Comparison of ENCODE assay signal across 25 cellular contexts in the genomic region with DNA sequence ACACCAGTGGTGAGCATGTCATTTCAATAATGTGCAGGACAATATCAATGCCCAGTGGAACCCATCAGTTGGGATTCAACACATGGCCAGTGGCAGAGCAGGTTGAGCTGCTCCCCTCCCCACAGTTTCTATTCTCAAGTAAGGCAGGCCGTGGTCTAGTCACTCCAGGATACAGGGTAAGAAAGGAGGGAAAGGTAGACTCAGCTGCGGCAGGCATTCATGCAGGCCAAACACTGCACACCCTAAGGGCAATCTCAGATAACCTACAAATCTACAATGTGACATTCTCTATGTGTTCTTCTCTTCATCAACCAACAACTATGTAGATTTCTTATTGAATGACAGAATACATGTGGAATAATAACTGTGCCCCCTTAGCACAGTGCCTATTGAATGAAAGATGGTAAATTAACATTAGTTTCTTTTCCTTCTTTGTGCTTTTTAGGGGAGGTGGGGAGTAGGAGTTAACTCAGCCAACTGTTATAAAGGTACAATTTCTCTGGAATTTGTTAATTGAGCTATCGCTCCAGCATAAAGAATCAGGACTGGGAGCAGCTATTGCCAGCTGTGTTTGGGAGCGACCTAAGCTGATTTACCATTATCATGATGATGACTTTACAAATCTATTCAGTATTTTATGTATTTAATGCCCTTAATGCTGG.
DNase-seq lines count a peak whose midpoint lies in the region; ATAC-seq and TF ChIP-seq lines count a peak whose summit lies in the region.
"Had no signal": no experiment of that assay in that cellular context is flagged by ENCODE, and none has a peak within 500 bp of the region (broad histone marks: within the 10 kb centered on the region; RNA-seq: fewer than 3 reads in every experiment).

No MANE protein-coding gene starts in this region.

- H3F3A ChIP-seq in GM23338 (replicated peaks; ENCODE audit: low read depth) (no peaks in the 10 kb centered on the region), GM23248 (ENCODE audit: insufficient read depth) (no peaks in the 10 kb centered on the region)

- no peaks in the 10 kb centered on the region for H3K4me1 ChIP-seq in GM23338 (ENCODE audit: insufficient read depth)
- H3K4me1 ChIP-seq in HCT116 (ENCODE audit: control insufficient read depth in 1 of 2, insufficient read depth in 2 of 2, low read length in 2 of 2): peaks cover 0 to 9% of the 10 kb centered on the region in 2 experiments; a peak in 1 of 4 replicates
- H3K4me1 ChIP-seq in esophagus muscularis mucosa: no peaks in the 10 kb centered on the region
- no peaks in the 10 kb centered on the region for H3K4me1 ChIP-seq in prostate gland (replicated peaks)
- H3K4me1 ChIP-seq in GM23248 (ENCODE audit: insufficient read depth): no peaks in the 10 kb centered on the region
- H3K4me1 ChIP-seq: A549, BE2C had no signal

- no peak overlapping the region for H3K4me3 Mint-ChIP-seq in GM23338
- H3K4me3 Mint-ChIP-seq in WTC11: no peak overlapping the region
- H3K4me3 Mint-ChIP-seq: CD14-positive monocyte; CD4-positive, alpha-beta T cell; CD8-positive, alpha-beta memory T cell; HFFc6 had no signal

- BruUV-seq in HCT116 (replicated peaks; lab: Mats Ljungman, UMichigan): no TSS peak

- RAD21 ChIA-PET in HCT116 (lab: Charles Lee; ENCODE audit: low non-redundant PET in 1 of 2, low total read pairs in 2 of 2, uncharacterized antibody in 2 of 2, unreplicated experiment in 2 of 2): no interaction called here

- H3K9me3 ChIP-seq in HCT116 (ENCODE audit: control insufficient read depth in 1 of 2, insufficient read depth in 1 of 2, low read depth in 1 of 2, low read length in 2 of 2): no peaks in the 10 kb centered on the region
- H3K9me3 ChIP-seq in esophagus muscularis mucosa: no peaks in the 10 kb centered on the region
- H3K9me3 ChIP-seq in prostate gland: no peaks in the 10 kb centered on the region
- no peaks in the 10 kb centered on the region for H3K9me3 ChIP-seq in GM23248 (ENCODE audit: low read depth)
- H3K9me3 ChIP-seq: A549; BE2C; BLaER1 treated with 17β-estradiol and CSF1 and Interleukin-3, amounts not matched to agents 10 nM and 100 nM had no signal

- TF ChIP-seq RAD21 in HCT116 (IDR thresholded peaks at IDR 0.05; ENCODE audit: low read depth): no peak

- H2AFZ ChIP-seq in GM23338: no peak overlapping the region
- no peak overlapping the region for H2AFZ ChIP-seq in HCT116 (ENCODE audit: low read depth, low read length, poor library complexity, severe bottlenecking)
- H2AFZ ChIP-seq in GM23248: no peak overlapping the region

- H3K9me3 Mint-ChIP-seq in GM23338: no peaks in the 10 kb centered on the region
- H3K9me3 Mint-ChIP-seq in WTC11: no peaks in the 10 kb centered on the region
- H3K9me3 Mint-ChIP-seq: CD4-positive, alpha-beta T cell; CD8-positive, alpha-beta memory T cell; HFFc6 had no signal

- TF ChIP-seq POLR2A in HCT116 (IDR thresholded peaks at IDR 0.05; ENCODE audit: borderline replicate concordance, extremely low read depth, insufficient read depth, insufficient read length): peak; percentile 51
- no peak for TF ChIP-seq POLR2A in esophagus muscularis mucosa (IDR thresholded peaks at IDR 0.05; ENCODE audit: low read depth)
- TF ChIP-seq POLR2A in prostate gland (IDR thresholded peaks at IDR 0.05): no peak

- POLR2A ChIA-PET in HCT116 (lab: Charles Lee) (interaction anchor here (1.5 kb wide), 1 partner anchor 26 kb away, joined by 3 read pairs; no protein-coding TSS in a partner anchor), WTC11 (lab: Charles Lee) (interaction anchor here (0.6 kb wide), 1 partner anchor 28 kb away, joined by 3 read pairs; no protein-coding TSS in a partner anchor)

- H3K36me3 Mint-ChIP-seq in GM23338 (ENCODE audit: low read depth) (no peaks in the 10 kb centered on the region), WTC11 (no peaks in the 10 kb centered on the region)
- H3K36me3 Mint-ChIP-seq: CD14-positive monocyte; CD8-positive, alpha-beta memory T cell had no signal

- 0 out of 3 replicates have a peak, but pooled peaks cover 3% of the 10 kb centered on the region for H3K4me1 Mint-ChIP-seq in GM23338
- H3K4me1 Mint-ChIP-seq in WTC11: peaks cover 5% of the 10 kb centered on the region
- H3K4me1 Mint-ChIP-seq: CD14-positive monocyte had no signal

- no peak overlapping the region for H3K4me3 ChIP-seq in GM23338
- H3K4me3 ChIP-seq in HCT116 (replicated peaks in 1 of 2; ENCODE audit: low read depth in 1 of 2, low read length in 2 of 2): no peak overlapping the region
- H3K4me3 ChIP-seq in esophagus muscularis mucosa: no peak overlapping the region
- no peak overlapping the region for H3K4me3 ChIP-seq in prostate gland
- H3K4me3 ChIP-seq in GM23248: no peak overlapping the region
- H3K4me3 ChIP-seq: A549; BLaER1 treated with 17β-estradiol and CSF1 and Interleukin-3, amounts not matched to agents 10 nM and 100 nM; GM12878 had no signal

- DNase-seq in GM23338 (ENCODE audit: low spot score): no peak
- no peak for DNase-seq in HCT116 (ENCODE audit: low read depth, low spot score)
- no peak for DNase-seq in WTC11 (ENCODE audit: low spot score)
- peak; percentile 50 for DNase-seq in esophagus muscularis mucosa (ENCODE audit: extremely low spot score)
- DNase-seq in NCI-H187 (lab: John Stamatoyannopoulos, UW): no peak
- no peak for DNase-seq in prostate gland (ENCODE audit: low spot score)
- no peak for DNase-seq in GM23248
- no peak for DNase-seq in NCI-H1417 (lab: John Stamatoyannopoulos, UW)
- DNase-seq: 8988T; ACHN; AML-193; BE2C; CD4-positive, alpha-beta T cell; CD8-positive, alpha-beta memory T cell; DMS 273 treated with DMSO at 0.1 percent for 48 hours; DMS79; EL; GDM1; GOT3; H7; HFFc6 had no signal

- H3K27me3 Mint-ChIP-seq in GM23338 (ENCODE audit: insufficient read depth, low read depth, poor library complexity): peaks cover 2% of the 10 kb centered on the region
- H3K27me3 Mint-ChIP-seq in WTC11 (ENCODE audit: low read depth): no peaks in the 10 kb centered on the region

- intact Hi-C loops in HCT116 (cut with micrococcal nuclease): no loop called here
- intact Hi-C loops in esophagus muscularis mucosa (cut with DNase I): loop anchor here (5.0 to 10.0 kb wide), 2 partner anchors 43 to 664 kb away; no protein-coding TSS in a partner anchor
- intact Hi-C loops in prostate gland (cut with DNase I): no loop called here

- in situ Hi-C loops in GM23248 (cut with MboI): no loop called here

- no peak overlapping the region for H3K27ac ChIP-seq in GM23338 (ENCODE audit: low read depth)
- no peak overlapping the region for H3K27ac ChIP-seq in HCT116 (ENCODE audit: low read depth, low read length)
- H3K27ac ChIP-seq in esophagus muscularis mucosa (replicated peaks in 1 of 4): no peak overlapping the region
- H3K27ac ChIP-seq in prostate gland: no peak overlapping the region
- no peak overlapping the region for H3K27ac ChIP-seq in GM23248
- H3K27ac ChIP-seq: A549; BLaER1 treated with 17β-estradiol and CSF1 and Interleukin-3, amounts not matched to agents 10 nM and 100 nM had no signal

- no peaks in the 10 kb centered on the region for H3K79me2 ChIP-seq in GM23338 (replicated peaks; ENCODE audit: insufficient read depth)
- H3K79me2 ChIP-seq in HCT116 (ENCODE audit: insufficient read depth, low read length): no peaks in the 10 kb centered on the region
- H3K79me2 ChIP-seq in GM23248 (ENCODE audit: insufficient read depth): no peaks in the 10 kb centered on the region

- H3K27ac Mint-ChIP-seq in GM23338 (no peak overlapping the region), WTC11 (no peak overlapping the region)
- H3K27ac Mint-ChIP-seq: CD14-positive monocyte; CD4-positive, alpha-beta T cell; CD8-positive, alpha-beta memory T cell; HFFc6 had no signal

- no peak overlapping the region for H3K4me2 ChIP-seq in GM23338
- H3K4me2 ChIP-seq in HCT116 (ENCODE audit: low read length): no peak overlapping the region
- no peak overlapping the region for H3K4me2 ChIP-seq in GM23248 (ENCODE audit: unreplicated experiment)
- H3K4me2 ChIP-seq: A549; BLaER1 treated with 17β-estradiol and CSF1 and Interleukin-3, amounts not matched to agents 10 nM and 100 nM had no signal

- H3K9ac ChIP-seq in HCT116 (ENCODE audit: low read length): no peak overlapping the region
- H3K9ac ChIP-seq in GM23248: no peak overlapping the region
- H3K9ac ChIP-seq: BLaER1 treated with 17β-estradiol and CSF1 and Interleukin-3, amounts not matched to agents 10 nM and 100 nM had no signal

- 100% methylated on average over 3 of the region's 4 CpGs for WGBS in esophagus muscularis mucosa
- 90% methylated on average over 4 of the region's 4 CpGs for whole genome bisulfite sequencing in prostate gland
- WGBS in GM23248 (ENCODE audit: low coverage in 1 of 2, low lambda C conversion rate in 2 of 2, missing lambda C conversion rate in 2 of 2), 2 experiments: 89 to 93% methylated on average over 4 of the region's 4 CpGs

- no peak for TF ChIP-seq CTCF in GM23338 (conservative IDR thresholded peaks at IDR 0.05; ENCODE audit: low read depth in 2 of 2)
- no peak for TF ChIP-seq CTCF in HCT116 (IDR thresholded peaks at IDR 0.05 in 2 of 3, conservative IDR thresholded peaks at IDR 0.05 in 1 of 3; ENCODE audit: borderline replicate concordance in 1 of 3, insufficient read depth in 1 of 3, low read depth in 2 of 3, low read length in 2 of 3)
- no peak for TF ChIP-seq CTCF in WTC11 (IDR thresholded peaks at IDR 0.05)
- TF ChIP-seq CTCF in esophagus muscularis mucosa (IDR thresholded peaks at IDR 0.05): no peak
- no peak for TF ChIP-seq CTCF in prostate gland (IDR thresholded peaks at IDR 0.05)

- TF ChIP-seq EP300 in esophagus muscularis mucosa (IDR thresholded peaks at IDR 0.05): no peak

- no peaks in the 10 kb centered on the region for H3K9me2 ChIP-seq in GM23338 (ENCODE audit: insufficient read depth)
- H3K9me2 ChIP-seq in HCT116 (ENCODE audit: insufficient read depth): no peaks in the 10 kb centered on the region
- no peaks in the 10 kb centered on the region for H3K9me2 ChIP-seq in GM23248 (ENCODE audit: insufficient read depth)

- H4K20me1 ChIP-seq in GM23338 (replicated peaks; ENCODE audit: insufficient read depth): no peaks in the 10 kb centered on the region
- H4K20me1 ChIP-seq in HCT116 (ENCODE audit: insufficient read depth): no peaks in the 10 kb centered on the region
- H4K20me1 ChIP-seq in GM23248 (ENCODE audit: insufficient read depth): no peaks in the 10 kb centered on the region
- H4K20me1 ChIP-seq: BLaER1 treated with 17β-estradiol and CSF1 and Interleukin-3, amounts not matched to agents 10 nM and 100 nM had no signal

- CTCF ChIA-PET in HCT116 (lab: Charles Lee): no interaction called here
- CTCF ChIA-PET in WTC11 (lab: Charles Lee): interaction anchor here (1.4 to 4.4 kb wide), 3 partner anchors 40 to 89 kb away, joined by 4 to 32 read pairs (median 8); partner anchors contain the start of gene FAM50B

- no peaks in the 10 kb centered on the region for H3K27me3 ChIP-seq in GM23338 (ENCODE audit: insufficient read depth)
- no peaks in the 10 kb centered on the region for H3K27me3 ChIP-seq in HCT116 (ENCODE audit: insufficient read depth, low read length)
- H3K27me3 ChIP-seq in esophagus muscularis mucosa: peaks cover 0 to 4% (median 0%) of the 10 kb centered on the region in 4 donors
- H3K27me3 ChIP-seq in prostate gland (replicated peaks; ENCODE audit: insufficient read depth): no peaks in the 10 kb centered on the region
- H3K27me3 ChIP-seq in GM23248 (replicated peaks; ENCODE audit: insufficient read depth): no peaks in the 10 kb centered on the region
- H3K27me3 ChIP-seq: BLaER1 treated with 17β-estradiol and CSF1 and Interleukin-3, amounts not matched to agents 10 nM and 100 nM had no signal

- ATAC-seq in GM23338 (peak; percentile 52), HCT116 (peak; percentile 32), WTC11 (no peak)
- ATAC-seq: A549, GM12878 had no signal

- H3K36me3 ChIP-seq in GM23338 (ENCODE audit: insufficient read depth) (no peaks in the 10 kb centered on the region), HCT116 (ENCODE audit: control insufficient read depth in 1 of 2, insufficient read depth in 2 of 2, low read length in 2 of 2) (no peaks in the 10 kb centered on the region), esophagus muscularis mucosa (no peaks in the 10 kb centered on the region), prostate gland (no peaks in the 10 kb centered on the region), GM23248 (ENCODE audit: low read depth) (no peaks in the 10 kb centered on the region)
- H3K36me3 ChIP-seq: BE2C; BLaER1 treated with 17β-estradiol and CSF1 and Interleukin-3, amounts not matched to agents 10 nM and 100 nM had no signal
